ENCODE assay signal across 33 cellular contexts in genomic region chr2:210027608-210028007, GRCh38.
"Had no signal": no experiment of that assay in that cellular context is flagged by ENCODE, and none has a peak within 500 bp of the region (broad histone marks: within the 10 kb centered on the region; RNA-seq: fewer than 3 reads in every experiment).

No MANE protein-coding gene starts in this region.

- H3K27me3 Mint-ChIP-seq: activated B cell treated with CpG ODN at 0.5 μM for 24 hours; activated CD4-positive, alpha-beta memory T cell treated with anti-CD3 and anti-CD28 coated beads for 36 hours; activated CD4-positive, alpha-beta T cell treated with anti-CD3 and anti-CD28 coated beads, Interleukin-2, amount 10 ng/mL, durations not matched to agents 24 days and 14 days; activated CD8-positive, alpha-beta T cell treated with anti-CD3 and anti-CD28 coated beads for 36 hours; activated naive CD8-positive, alpha-beta T cell treated with anti-CD3 and anti-CD28 coated beads for 36 hours; activated T-helper 17 cell treated with anti-CD3 and anti-CD28 coated beads, Interleukin-2, amount 50 U/mL, for 72 hours; T-cell had no signal

- H3K27ac ChIP-seq: adrenal gland, body of pancreas, brain microvascular endothelial cell, VCaP had no signal

- H3K4me1 Mint-ChIP-seq: activated B cell treated with CpG ODN at 0.5 μM for 24 hours; activated CD4-positive, alpha-beta T cell treated with anti-CD3 and anti-CD28 coated beads, Interleukin-2, amount 10 ng/mL, durations not matched to agents 24 days and 14 days; activated naive CD8-positive, alpha-beta T cell treated with anti-CD3 and anti-CD28 coated beads for 36 hours; activated T-helper 17 cell treated with anti-CD3 and anti-CD28 coated beads, Interleukin-2, amount 50 U/mL, for 72 hours had no signal

- H3K4me1 ChIP-seq: body of pancreas had no signal

- DNase-seq: activated B cell treated with CpG ODN at 0.5 μM for 24 hours; activated CD4-positive, alpha-beta memory T cell treated with anti-CD3 and anti-CD28 coated beads for 36 hours; activated CD4-positive, alpha-beta T cell treated with anti-CD3 and anti-CD28 coated beads for 4 hours; activated CD4-positive, alpha-beta T cell treated with anti-CD3 and anti-CD28 coated beads, Interleukin-2, amount 10 ng/mL, durations not matched to agents 24 days and 14 days; activated CD4-positive, alpha-beta T cell treated with anti-CD3 and anti-CD28 coated beads, Interleukin-2, amount 50 U/mL, for 1 hour; activated CD4-positive, alpha-beta T cell treated with anti-CD3 and anti-CD28 coated beads, Interleukin-2, amount 50 U/mL, for 4 hours; activated CD4-positive, CD25-positive, alpha-beta regulatory T cell treated with anti-CD3 and anti-CD28 coated beads, Interleukin-2, amount 50 U/mL, for 72 hours; activated CD8-positive, alpha-beta memory T cell treated with anti-CD3 and anti-CD28 coated beads, Interleukin-2, amount 50 U/mL, for 4 hours; activated CD8-positive, alpha-beta T cell treated with anti-CD3 and anti-CD28 coated beads for 36 hours; activated effector memory CD4-positive, alpha-beta T cell treated with anti-CD3 and anti-CD28 coated beads, Interleukin-2, amount 50 U/mL, for 16 hours; activated gamma-delta T cell treated with Interleukin-2 at 50 U/mL for 16 hours; activated naive CD4-positive, alpha-beta T cell; activated naive CD4-positive, alpha-beta T cell treated with anti-CD3 and anti-CD28 coated beads for 36 hours; activated naive CD4-positive, alpha-beta T cell treated with anti-CD3 and anti-CD28 coated beads, Interleukin-2, amount 50 U/mL, for 16 hours; activated naive CD8-positive, alpha-beta T cell treated with anti-CD3 and anti-CD28 coated beads for 36 hours; activated T-cell treated with anti-CD3 and anti-CD28 coated beads for 4 hours; activated T-cell treated with anti-CD3 and anti-CD28 coated beads, Interleukin-2, amount 50 U/mL, for 1 hour; activated T-cell treated with anti-CD3 and anti-CD28 coated beads, Interleukin-2, amount 50 U/mL, for 4 hours; activated T-cell treated with anti-CD3 and anti-CD28 coated beads, Interleukin-2, amount 50 U/mL, for 72 hours; adrenal gland; amniotic stem cell; aorta; body of pancreas; brain microvascular endothelial cell; central memory CD4-positive, alpha-beta T cell; T-cell; T-helper 2 cell; T-helper 9 cell had no signal

- H3K36me3 Mint-ChIP-seq: activated naive CD4-positive, alpha-beta T cell treated with anti-CD3 and anti-CD28 coated beads, Interleukin-2, amount 50 U/mL, for 72 hours had no signal

- H3K9me3 ChIP-seq: adrenal gland, body of pancreas had no signal

- ATAC-seq: activated CD8-positive, alpha-beta T cell treated with anti-CD3 and anti-CD28 coated beads for 36 hours; activated naive CD4-positive, alpha-beta T cell treated with anti-CD3 and anti-CD28 coated beads, Interleukin-2, amount 50 U/mL, for 72 hours; activated T-cell treated with anti-CD3 and anti-CD28 coated beads, Interleukin-2, amount 50 U/mL, for 4 hours; activated T-cell treated with anti-CD3 and anti-CD28 coated beads, Interleukin-2, amount 50 U/mL, for 72 hours; activated T-helper 17 cell treated with anti-CD3 and anti-CD28 coated beads, Interleukin-2, amount 50 U/mL, for 72 hours; body of pancreas; T-cell had no signal

- H3K4me3 Mint-ChIP-seq: activated B cell treated with CpG ODN at 0.5 μM for 24 hours; activated CD4-positive, alpha-beta memory T cell treated with anti-CD3 and anti-CD28 coated beads for 36 hours; activated CD4-positive, alpha-beta T cell treated with anti-CD3 and anti-CD28 coated beads, Interleukin-2, amount 10 ng/mL, durations not matched to agents 24 days and 14 days; activated CD8-positive, alpha-beta T cell treated with anti-CD3 and anti-CD28 coated beads for 36 hours; activated naive CD4-positive, alpha-beta T cell treated with anti-CD3 and anti-CD28 coated beads for 36 hours; activated naive CD8-positive, alpha-beta T cell treated with anti-CD3 and anti-CD28 coated beads for 36 hours; activated T-cell treated with anti-CD3 and anti-CD28 coated beads, Interleukin-2, amount 50 U/mL, for 4 hours; activated T-cell treated with anti-CD3 and anti-CD28 coated beads, Interleukin-2, amount 50 U/mL, for 72 hours; activated T-helper 1 cell treated with anti-CD3 and anti-CD28 coated beads, Interleukin-12 subunit alpha, Interleukin-12 subunit beta, Interleukin-2, Interleukin-4 antibody, amounts not matched to agents 30 ng/mL and 10 ng/mL and 1 ng/mL, durations not matched to agents 14 hours and 24 hours and 36 hours; activated T-helper 17 cell treated with anti-CD3 and anti-CD28 coated beads, Interleukin-2, amount 50 U/mL, for 72 hours; T-cell; T-helper 2 cell treated with Interferon-gamma antibody and Interleukin-4, amounts not matched to agents 5 μg/mL and 100 μg/mL, for 36 hours had no signal

- H3K9me3 Mint-ChIP-seq: activated B cell treated with CpG ODN at 0.5 μM for 24 hours; activated CD4-positive, alpha-beta memory T cell treated with anti-CD3 and anti-CD28 coated beads for 36 hours; activated CD4-positive, alpha-beta T cell treated with anti-CD3 and anti-CD28 coated beads, Interleukin-2, amount 10 ng/mL, durations not matched to agents 24 days and 14 days; activated CD8-positive, alpha-beta T cell treated with anti-CD3 and anti-CD28 coated beads for 36 hours; activated naive CD4-positive, alpha-beta T cell treated with anti-CD3 and anti-CD28 coated beads for 36 hours; activated naive CD4-positive, alpha-beta T cell treated with anti-CD3 and anti-CD28 coated beads, Interleukin-2, amount 50 U/mL, for 72 hours; activated T-cell treated with anti-CD3 and anti-CD28 coated beads, Interleukin-2, amount 50 U/mL, for 4 hours; activated T-cell treated with anti-CD3 and anti-CD28 coated beads, Interleukin-2, amount 50 U/mL, for 72 hours; activated T-helper 1 cell treated with anti-CD3 and anti-CD28 coated beads, Interleukin-12 subunit alpha, Interleukin-12 subunit beta, Interleukin-2, Interleukin-4 antibody, amounts not matched to agents 30 ng/mL and 10 ng/mL and 1 ng/mL, durations not matched to agents 14 hours and 24 hours and 36 hours; activated T-helper 17 cell treated with anti-CD3 and anti-CD28 coated beads, Interleukin-2, amount 50 U/mL, for 72 hours; T-cell; T-helper 2 cell treated with Interferon-gamma antibody and Interleukin-4, amounts not matched to agents 5 μg/mL and 100 μg/mL, for 36 hours had no signal

- H3K27me3 ChIP-seq: adrenal gland, body of pancreas, brain microvascular endothelial cell had no signal

- H3K4me3 ChIP-seq: adrenal gland, body of pancreas had no signal

- H3K27ac Mint-ChIP-seq: activated B cell treated with CpG ODN at 0.5 μM for 24 hours; activated CD4-positive, alpha-beta memory T cell treated with anti-CD3 and anti-CD28 coated beads for 36 hours; activated CD4-positive, alpha-beta T cell treated with anti-CD3 and anti-CD28 coated beads, Interleukin-2, amount 10 ng/mL, durations not matched to agents 24 days and 14 days; activated CD8-positive, alpha-beta T cell treated with anti-CD3 and anti-CD28 coated beads for 36 hours; activated naive CD4-positive, alpha-beta T cell treated with anti-CD3 and anti-CD28 coated beads for 36 hours; activated naive CD8-positive, alpha-beta T cell treated with anti-CD3 and anti-CD28 coated beads for 36 hours; activated T-helper 1 cell treated with anti-CD3 and anti-CD28 coated beads, Interleukin-12 subunit alpha, Interleukin-12 subunit beta, Interleukin-2, Interleukin-4 antibody, amounts not matched to agents 30 ng/mL and 10 ng/mL and 1 ng/mL, durations not matched to agents 14 hours and 24 hours and 36 hours; activated T-helper 17 cell treated with anti-CD3 and anti-CD28 coated beads, Interleukin-2, amount 50 U/mL, for 72 hours; T-helper 2 cell treated with Interferon-gamma antibody and Interleukin-4, amounts not matched to agents 5 μg/mL and 100 μg/mL, for 36 hours had no signal
